In genomic region chr10:102650655-102651454, GRCh38 we compare ENCODE assay signal across 2 cellular contexts.
TF ChIP-seq lines count a peak whose summit lies in the region.

No MANE protein-coding gene starts in this region.

TF ChIP-seq in SK-N-SH, 30 proteins besides CTCF, POLR2A, EP300 and RAD21 (continued from another document):
- TF ChIP-seq ZBTB33 (IDR thresholded peaks at IDR 0.05; ENCODE audit: borderline replicate concordance, low read depth) (no peak), MEF2A (IDR thresholded peaks at IDR 0.05; ENCODE audit: borderline replicate concordance, low read depth) (no peak), PBX3 (IDR thresholded peaks at IDR 0.05) (no peak), FOXJ3 (CRISPR knock-in tag; IDR thresholded peaks at IDR 0.05) (no peak), TCF12 (IDR thresholded peaks at IDR 0.05) (no peak), GATA2 (CRISPR knock-in tag; IDR thresholded peaks at IDR 0.05) (no peak), RFX5 (IDR thresholded peaks at IDR 0.05; ENCODE audit: low read length) (no peak), MXI1 (IDR thresholded peaks at IDR 0.05; ENCODE audit: low read depth, low read length) (no peak), FOXM1 (IDR thresholded peaks at IDR 0.05; ENCODE audit: low read depth) (no peak), CHD2 (IDR thresholded peaks at IDR 0.05; ENCODE audit: low read length, partially characterized antibody) (no peak), EZH2phosphoT487 (IDR thresholded peaks at IDR 0.05; ENCODE audit: borderline replicate concordance, low read depth) (no peak), RXRA (IDR thresholded peaks at IDR 0.05; ENCODE audit: borderline replicate concordance, low read depth) (no peak)

TF ChIP-seq in SK-N-SH treated with all-trans-retinoic acid at 6 μM for 48 hours, 23 proteins besides CTCF, POLR2A, EP300 and RAD21 (continued from another document):
- TF ChIP-seq PATZ1 (CRISPR knock-in tag; IDR thresholded peaks at IDR 0.05; ENCODE audit: borderline replicate concordance): no peak
- no peak for TF ChIP-seq ZNF70 (CRISPR knock-in tag; IDR thresholded peaks at IDR 0.05)
- no peak for TF ChIP-seq ESRRG (CRISPR knock-in tag; IDR thresholded peaks at IDR 0.05)
- TF ChIP-seq CSDC2 (CRISPR knock-in tag; IDR thresholded peaks at IDR 0.05): no peak
- no peak for TF ChIP-seq TSHZ2 (CRISPR knock-in tag; IDR thresholded peaks at IDR 0.05)
- no peak for TF ChIP-seq ZNF565 (CRISPR knock-in tag; conservative IDR thresholded peaks at IDR 0.05; ENCODE audit: low read depth)
- TF ChIP-seq ARNTL (CRISPR knock-in tag; IDR thresholded peaks at IDR 0.05; ENCODE audit: borderline replicate concordance, low read depth): no peak
- no peak for TF ChIP-seq BACH2 (CRISPR knock-in tag; IDR thresholded peaks at IDR 0.05; ENCODE audit: borderline replicate concordance)
